30 cellular contexts compared by ENCODE assay signal in genomic region chr13:104314321-104314720, GRCh38.
"Had no signal": no experiment of that assay in that cellular context is flagged by ENCODE, and none has a peak within 500 bp of the region (broad histone marks: within the 10 kb centered on the region; RNA-seq: fewer than 3 reads in every experiment).

No MANE protein-coding gene starts in this region.

- H3K4me1 ChIP-seq: breast epithelium, left lung, lower lobe of right lung, prostate gland, stomach, thyroid gland, upper lobe of left lung had no signal

- H3K27me3 ChIP-seq: breast epithelium, heart right ventricle, left lung, neutrophil, ovary, stomach, thyroid gland, upper lobe of left lung had no signal

- FAIRE-seq: endothelial cell of umbilical vein, small intestine had no signal

- H3K36me3 ChIP-seq: breast epithelium, heart right ventricle, left lung, lower lobe of right lung, neutrophil, ovary, prostate gland, stomach, thyroid gland, upper lobe of left lung had no signal

- H3K27ac ChIP-seq: breast epithelium, heart right ventricle, left lung, lower lobe of right lung, neutrophil, ovary, prostate gland, stomach, thyroid gland, upper lobe of left lung had no signal

- DNase-seq: activated CD4-positive, alpha-beta memory T cell treated with anti-CD3 and anti-CD28 coated beads, Interleukin-2, amount 10 ng/mL, durations not matched to agents 7 days and 5 days; activated CD4-positive, alpha-beta T cell treated with anti-CD3 and anti-CD28 coated beads for 1 hour; activated CD4-positive, alpha-beta T cell treated with anti-CD3 and anti-CD28 coated beads, Interleukin-2, amount 10 ng/mL, durations not matched to agents 7 days and 5 days; activated CD8-positive, alpha-beta memory T cell treated with anti-CD3 and anti-CD28 coated beads, Interleukin-2, amount 50 U/mL, for 48 hours; activated gamma-delta T cell treated with Interleukin-2 at 50 U/mL for 16 hours; activated naive CD4-positive, alpha-beta T cell treated with anti-CD3 and anti-CD28 coated beads, Interleukin-2, amount 50 U/mL, for 16 hours; activated T-cell treated with anti-CD3 and anti-CD28 coated beads, Interleukin-2, amount 50 U/mL, for 24 hours; amniotic stem cell; central memory CD4-positive, alpha-beta T cell; effector memory CD4-positive, alpha-beta T cell; heart right ventricle; kidney glomerular epithelial cell; left lung; lower lobe of right lung; mucosa of descending colon; ovary; retina; small intestine; stimulated activated CD4-positive, alpha-beta T cell treated with anti-CD3 and anti-CD28 coated beads, Interleukin-4, amount 100 ng/mL, for 4 hours; stimulated activated CD8-positive, alpha-beta memory T cell treated with anti-CD3 and anti-CD28 coated beads, Interleukin-4, amount 100 ng/mL, for 48 hours; stimulated activated naive B cell treated with anti-CD40 and anti-IgM and Interleukin-4, amounts not matched to agents 10 μg/mL and 1 μg/mL and 100 μg/mL, for 72 hours; stomach; T-helper 17 cell; T1000; thyroid gland; upper lobe of left lung had no signal

- H3K9me3 ChIP-seq: breast epithelium, heart right ventricle, left lung, lower lobe of right lung, mucosa of descending colon, neutrophil, ovary, prostate gland, stomach, thyroid gland, upper lobe of left lung had no signal

- H3K4me3 ChIP-seq: breast epithelium, heart right ventricle, left lung, lower lobe of right lung, mucosa of descending colon, ovary, prostate gland, stomach, thyroid gland, upper lobe of left lung had no signal
